ENCODE assay signal across 8 cellular contexts in genomic region chr12:116687888-116688287, GRCh38. TPM values are rescaled to one million over a fixed set of nuclear protein-coding genes. Genes with fewer than 3 reads are reported as not detected.
DNase-seq lines count a peak whose midpoint lies in the region; ATAC-seq and TF ChIP-seq lines count a peak whose summit lies in the region.

No MANE protein-coding gene starts in this region.

- H3K9me3 ChIP-seq in adrenal gland (replicated peaks in 1 of 3) (no peaks in the 10 kb centered on the region), thyroid gland (no peaks in the 10 kb centered on the region)

- H3K36me3 ChIP-seq in adrenal gland (replicated peaks in 1 of 2) (no peaks in the 10 kb centered on the region), thyroid gland (no peaks in the 10 kb centered on the region)

- H3K27me3 ChIP-seq in adrenal gland (peaks cover 7% of the 10 kb centered on the region), thyroid gland (no peaks in the 10 kb centered on the region)

- H3K4me3 ChIP-seq in adrenal gland (no peak overlapping the region), thyroid gland (replicated peaks in 1 of 3) (no peak overlapping the region)

- no peak overlapping the region for H3K27ac ChIP-seq in adrenal gland
- no peak overlapping the region for H3K27ac ChIP-seq in thyroid gland

- peak; percentile 14 to 57 (median 41) for TF ChIP-seq CTCF in adrenal gland (IDR thresholded peaks at IDR 0.05)
- peak in 4 of 6 experiments; percentile 15 to 40 (median 32) for TF ChIP-seq CTCF in thyroid gland (IDR thresholded peaks at IDR 0.05)

- ATAC-seq in GM21381 (IDR thresholded peaks at IDR 0.05; ENCODE audit: unreplicated experiment): no peak

- H3K4me1 ChIP-seq in adrenal gland (replicated peaks in 1 of 2) (no peaks in the 10 kb centered on the region), thyroid gland (peaks cover 0 to 5% of the 10 kb centered on the region in 2 donors)

- WGBS in adrenal gland, 4 donors: 63 to 74% (median 66%) methylated on average over 8 to 11 of the region's 11 CpGs
- WGBS in thyroid gland, 2 donors: 62 to 89% methylated on average over 4 to 11 of the region's 11 CpGs

- peak; percentile 30 for DNase-seq in SIG-M5 treated with dmso at 0.1 percent for 504 hours (lab: John Stamatoyannopoulos, UW; ENCODE audit: unreplicated experiment)
- no peak for DNase-seq in SIG-M5 (lab: John Stamatoyannopoulos, UW)
- peak; percentile 83 for DNase-seq in NCI-H69 (lab: John Stamatoyannopoulos, UW)
- peak in 6 of 7 donors; percentile 42 to 58 (median 48) for DNase-seq in adrenal gland
- DNase-seq in left kidney (ENCODE audit: low read depth, low spot score): peak; percentile 72
- peak in 1 of 2 donors; percentile 33 for DNase-seq in thyroid gland
- no peak for DNase-seq in T1000 (lab: John Stamatoyannopoulos, UW)

- intact Hi-C loops in adrenal gland (cut with DNase I): no loop called here
- intact Hi-C loops in thyroid gland (cut with DNase I): no loop called here

- no peak for TF ChIP-seq POLR2A in adrenal gland (IDR thresholded peaks at IDR 0.05)
- TF ChIP-seq POLR2A in thyroid gland (IDR thresholded peaks at IDR 0.05): no peak

RNA-seq across cellular contexts. Expression of gene SPRING1, which starts 50.0 kb away (rescaled TPM):
- total RNA-seq in adrenal gland (10 to 100 TPM; 24.3 to 33.9 (median 27.3) TPM), thyroid gland (100 to 1,000 TPM in 2 of 4 donors, 10 to 100 TPM in 2; 88.0 to 163 (median 124) TPM)
- polyA plus RNA-seq in adrenal gland: 10 to 100 TPM in 2 of 3 donors, 1 to 10 TPM in 1; 9.7 to 14.4 (median 13.2) TPM

RNA-seq across cellular contexts. Expression of gene RNFT2, which starts 50.2 kb away (rescaled TPM):
- 1 to 10 TPM; 2.8 to 9.7 (median 5.3) TPM for total RNA-seq in adrenal gland
- 10 to 100 TPM in 1 of 3 donors, 1 to 10 TPM in 2; 2.8 to 11.4 (median 8.9) TPM for polyA plus RNA-seq in adrenal gland
- total RNA-seq in thyroid gland: 1 to 10 TPM; 2.3 to 5.0 (median 4.5) TPM

Comparison
In these comparisons a context has a peak if more than half of its experiments do, and no peak if none do; other contexts are left out.
1. DNase-seq: peak in SIG-M5 treated with dmso at 0.1 percent for 504 hours (single experiment), NCI-H69 (single experiment), adrenal gland (6 of 7) and left kidney (single experiment); none in SIG-M5 (single experiment) and T1000 (single experiment).